Comparison of ENCODE assay signal across 10 cellular contexts in genomic region chr10:86411281-86411841, GRCh38. TPM values are rescaled to one million over a fixed set of nuclear protein-coding genes. Genes with fewer than 3 reads are reported as not detected.
DNase-seq lines count a peak whose midpoint lies in the region; ATAC-seq, FAIRE-seq and TF ChIP-seq lines count a peak whose summit lies in the region.
"Had no signal": no experiment of that assay in that cellular context is flagged by ENCODE, and none has a peak within 500 bp of the region (broad histone marks: within the 10 kb centered on the region; RNA-seq: fewer than 3 reads in every experiment).

No MANE protein-coding gene starts in this region.

- no peaks in the 10 kb centered on the region for H3K9me2 ChIP-seq in MM.1S (replicated peaks; ENCODE audit: insufficient read depth, low read length)

- RAD21 ChIA-PET in GM12878 (lab: Charles Lee; ENCODE audit: unreplicated experiment) = interaction anchor here (0.6 to 5.8 kb wide), 8 partner anchors 9 to 174 kb away, joined by 3 to 155 read pairs (median 6); no protein-coding TSS in a partner anchor

- H3K27ac ChIP-seq in MM.1S (ENCODE audit: low read length) (peak overlapping the region; percentile 91), GM12878 (ENCODE audit: control insufficient read depth, insufficient read depth) (peak overlapping the region; percentile 82)
- H3K27ac ChIP-seq: SK-N-MC had no signal

- H3K9ac ChIP-seq in MM.1S (ENCODE audit: low read length) (peak overlapping the region; percentile 54), GM12878 (ENCODE audit: control insufficient read depth, insufficient read depth, low read length) (peak overlapping the region; percentile 62)
- H3K9ac ChIP-seq: parathyroid adenoma had no signal

- H3K4me2 ChIP-seq in MM.1S (ENCODE audit: low read depth, low read length) (peak overlapping the region; percentile 82), GM12878 (ENCODE audit: control insufficient read depth, insufficient read depth) (peak overlapping the region; percentile 93)

- ATAC-seq in GM21526 (IDR thresholded peaks at IDR 0.05; ENCODE audit: low FRiP score, unreplicated experiment) (peak; percentile 62), GM12878 (peak; percentile 74), HG03097 (IDR thresholded peaks at IDR 0.05; ENCODE audit: low FRiP score, unreplicated experiment) (no peak)

- CTCF ChIA-PET in GM12878 (lab: Yijun Ruan, JAX) = interaction anchor here (0.6 to 6.7 kb wide), 9 partner anchors 10 to 921 kb away, joined by 3 to 77 read pairs (median 3); no protein-coding TSS in a partner anchor

- H3K36me3 ChIP-seq in MM.1S (replicated peaks; ENCODE audit: insufficient read depth, low read length) (no peaks in the 10 kb centered on the region), GM12878 (ENCODE audit: control insufficient read depth in 2 of 2, insufficient read depth in 2 of 2, low read length in 1 of 2) (no peaks in the 10 kb centered on the region)

- H3K27ac Mint-ChIP-seq in mesothelial cell of epicardium = peak overlapping the region; percentile 33

- TF ChIP-seq RAD21 in GM12878 (IDR thresholded peaks at IDR 0.05; ENCODE audit: insufficient read depth, low read depth, low read length) = no peak

- TF ChIP-seq EP300 in GM12878 (IDR thresholded peaks at IDR 0.05; ENCODE audit: borderline replicate concordance in 1 of 2, control insufficient read depth in 1 of 2, low read depth in 2 of 2, low read length in 2 of 2) = peak in 1 of 2 experiments; percentile 66; a peak in 1 of 4 replicates

- no peak for TF ChIP-seq CTCF in MM.1S (IDR thresholded peaks at IDR 0.05; ENCODE audit: low read length)
- no peak for TF ChIP-seq CTCF in GM12878 (IDR thresholded peaks at IDR 0.05 in 2 of 3, conservative IDR thresholded peaks at IDR 0.05 in 1 of 3; ENCODE audit: control insufficient read depth in 2 of 3, extremely low read depth in 1 of 3, insufficient read depth in 1 of 3, low read depth in 3 of 3, low read length in 3 of 3)
- no peak for TF ChIP-seq CTCF in mesothelial cell of epicardium (IDR thresholded peaks at IDR 0.05; ENCODE audit: unreplicated experiment)

- H3K4me1 Mint-ChIP-seq in mesothelial cell of epicardium = peaks cover 5% of the 10 kb centered on the region

- H3K4me3 Mint-ChIP-seq in mesothelial cell of epicardium = no peak overlapping the region

- H4K20me1 ChIP-seq in MM.1S (ENCODE audit: insufficient read depth, low read length) (no peaks in the 10 kb centered on the region), GM12878 (ENCODE audit: control insufficient read depth, insufficient read depth) (no peaks in the 10 kb centered on the region)

- H3K4me3 ChIP-seq in MM.1S (ENCODE audit: low read length) (peak overlapping the region; percentile 43), GM12878 (peak overlapping the region; percentile 38; the same call in 1 of the 2 replicates)
- H3K4me3 ChIP-seq: SK-N-MC had no signal

- H3K9me3 ChIP-seq in MM.1S (replicated peaks; ENCODE audit: insufficient read depth, low read length) = no peaks in the 10 kb centered on the region
- H3K9me3 ChIP-seq in GM12878 (replicated peaks; ENCODE audit: control insufficient read depth, insufficient read depth, low read length) = peaks cover 6% of the 10 kb centered on the region; the same call in 2 of the 3 replicates

- no peak for FAIRE-seq in GM12878 (lab: Jason Lieb, UNC)

- peaks cover 8% of the 10 kb centered on the region for H3K9me3 Mint-ChIP-seq in mesothelial cell of epicardium

- H3K27me3 Mint-ChIP-seq in mesothelial cell of epicardium (ENCODE audit: low read depth) = peaks cover 20% of the 10 kb centered on the region

- intact Hi-C loops in GM12878 (cut with micrococcal nuclease; ENCODE audit: unreplicated experiment) = loop anchor here (5.0 kb wide), 1 partner anchor 111 kb away; the partner anchor contains the start of gene WAPL

- H2AFZ ChIP-seq in MM.1S (ENCODE audit: low read length) (peak overlapping the region; percentile 64), GM12878 (ENCODE audit: control insufficient read depth, low read depth, low read length) (peak overlapping the region; percentile 79)
- H2AFZ ChIP-seq: parathyroid adenoma had no signal

- peak; percentile 69 for DNase-seq in GDM1 (lab: John Stamatoyannopoulos, UW)
- peak; percentile 87 for DNase-seq in MM.1S
- DNase-seq in GM12878 (ENCODE audit: low read depth, low spot score) = peak; percentile 74
- no peak for DNase-seq in mesothelial cell of epicardium (ENCODE audit: low spot score in 2 of 2, unreplicated experiment in 2 of 2)
- no peak for DNase-seq in NCI-H2227 treated with DMSO at 0.1 percent for 48 hours (lab: John Stamatoyannopoulos, UW)
- DNase-seq in stimulated activated CD4-positive, alpha-beta T cell treated with anti-CD3 and anti-CD28 coated beads, Interleukin-1b, Interleukin-23, amount 100 ng/mL, for 48 hours = no peak

- peaks cover 38% of the 10 kb centered on the region for H3K4me1 ChIP-seq in MM.1S (ENCODE audit: low read length)
- H3K4me1 ChIP-seq in GM12878 (ENCODE audit: control insufficient read depth, insufficient read depth, low read length) = peaks cover 38% of the 10 kb centered on the region
- H3K4me1 ChIP-seq: parathyroid adenoma had no signal

- H3K27me3 ChIP-seq in MM.1S (replicated peaks; ENCODE audit: insufficient read depth, low read length) (no peaks in the 10 kb centered on the region), GM12878 (replicated peaks in 1 of 2; ENCODE audit: control insufficient read depth in 2 of 2, insufficient read depth in 2 of 2, low read length in 1 of 2) (no peaks in the 10 kb centered on the region)

- SMC1A ChIA-PET in GM12878 (lab: Charles Lee; ENCODE audit: uncharacterized antibody, unreplicated experiment) = interaction anchor here (0.8 to 7.0 kb wide), 9 partner anchors 9 to 113 kb away, joined by 3 to 129 read pairs (median 7); no protein-coding TSS in a partner anchor

- in situ Hi-C loops in GM12878 (cut with MboI) = no loop called here

- H3K36me3 Mint-ChIP-seq in mesothelial cell of epicardium = peaks cover 2% of the 10 kb centered on the region

- POLR2A ChIA-PET in GM12878 (lab: Charles Lee) = interaction anchor here (0.7 to 5.4 kb wide), 8 partner anchors 9 to 111 kb away, joined by 3 to 110 read pairs (median 4); partner anchors contain the start of gene WAPL

- H3K79me2 ChIP-seq in MM.1S (ENCODE audit: low read length) (no peaks in the 10 kb centered on the region), GM12878 (ENCODE audit: control insufficient read depth, insufficient read depth, low read length) (no peaks in the 10 kb centered on the region)
- H3K79me2 ChIP-seq: parathyroid adenoma had no signal

- TSS peak; percentile 67 for BruUV-seq in GM12878 (replicated peaks; lab: Mats Ljungman, UMichigan)

- TF ChIP-seq POLR2A in GM12878 (IDR thresholded peaks at IDR 0.05; ENCODE audit: low read depth, low read length) = peak; percentile 68

- WGBS in GM12878 (ENCODE audit: insufficient coverage, insufficient replicate concordance, low lambda C conversion rate, missing lambda C conversion rate) = 2% methylated on average over 7 of the region's 7 CpGs

- H3F3A ChIP-seq in MM.1S (ENCODE audit: insufficient read depth, low read length) = peaks cover 37% of the 10 kb centered on the region

RNA-seq across cellular contexts. Expression of gene GRID1, which starts 44.8 kb away (rescaled TPM):
- total RNA-seq in GM12878 (2013; cell fraction: nucleolus; rRNA removed) = 3.4 and 3.5 TPM in 2 replicates
- 0.11 and 0.23 TPM in 2 replicates for total RNA-seq in GM12878 (2014; rRNA removed)
- 0.04 and 0.05 TPM in 2 replicates for total RNA-seq in GM12878 (2014; rRNA removed; fragmentation: Illumina TruSeq; extraction: Trizol)
- total RNA-seq in GM12878 (2021) = 0.08 TPM in 1 of 2 replicates, not detected in the other
- polyA plus RNA-seq in GM12878 (2011; ENCODE audit: low read depth) = 0.12 TPM
- 0.29 and 0.62 TPM in 2 replicates for polyA plus RNA-seq in GM12878 (2011; rRNA removed)
- polyA plus RNA-seq in GM12878 (2011; cell fraction: cytosol; rRNA removed) = 0.46 and 0.59 TPM in 2 replicates
- polyA plus RNA-seq in GM12878 (2011; cell fraction: nucleus; rRNA removed) = 0.97 and 1.3 TPM in 2 replicates
- 0.28 and 0.35 TPM in 2 replicates for polyA plus RNA-seq in GM12878 (2012)
- 0.05 TPM in 1 of 2 replicates, not detected in the other for polyA plus RNA-seq in GM12878 (2014; fragmentation: Illumina TruSeq; extraction: Trizol)
- not detected for polyA plus RNA-seq in GM12878 (2014; fragmentation: Nextera tagmentation; extraction: Ambion mirVana)
- 0.04 and 0.05 TPM in 2 replicates for polyA plus RNA-seq in GM12878 (2014; rRNA removed)
- polyA plus RNA-seq in GM12878 (2016; fragmentation: Nextera tagmentation; extraction: Ambion mirVana) = not detected
- 2.4 TPM in 2 replicates for polyA minus RNA-seq in GM12878 (2011; rRNA and poly(A)+ RNA removed)
- 0.31 and 0.80 TPM in 2 replicates for polyA minus RNA-seq in GM12878 (2011; cell fraction: cytosol; rRNA and poly(A)+ RNA removed)
- polyA minus RNA-seq in GM12878 (2011; cell fraction: nucleus; rRNA and poly(A)+ RNA removed) = 3.1 and 3.7 TPM in 2 replicates
- 0.11 to 0.54 TPM (median 0.22 TPM) in 3 replicates for total RNA-seq in mesothelial cell of epicardium

Comparison
In these comparisons a context has a peak if more than half of its experiments do, and no peak if none do; other contexts are left out.
1. DNase-seq: peak in GDM1 (single experiment), MM.1S (single experiment) and GM12878 (single experiment); none in mesothelial cell of epicardium (0 of 2), NCI-H2227 treated with DMSO at 0.1 percent for 48 hours (single experiment) and stimulated activated CD4-positive, alpha-beta T cell treated with anti-CD3 and anti-CD28 coated beads, Interleukin-1b, Interleukin-23, amount 100 ng/mL, for 48 hours (single experiment).